Comparison of ENCODE assay signal across 9 cellular contexts in the genomic region with DNA sequence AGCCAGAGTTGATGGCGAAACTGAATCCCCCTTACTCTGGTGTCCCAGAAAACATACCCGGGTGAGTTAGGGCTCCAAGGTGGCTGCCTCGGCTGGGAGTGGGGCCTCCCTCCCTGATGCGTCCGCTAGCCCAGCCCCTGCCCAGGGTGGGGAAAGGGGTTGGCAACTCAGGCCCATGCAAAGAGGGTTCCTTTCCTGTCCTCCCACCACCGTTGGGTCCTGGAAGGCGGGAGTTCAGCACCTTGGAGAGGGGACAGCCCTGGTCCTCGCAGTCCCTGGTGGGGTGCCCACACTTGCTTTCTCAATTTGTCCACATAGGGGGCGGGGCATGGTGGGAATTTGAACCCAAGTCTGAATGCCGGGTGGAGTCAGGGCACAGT. TPM values are rescaled to one million over a fixed set of nuclear protein-coding genes. Genes with fewer than 3 reads are reported as not detected.
A peak's percentile ranks its signal among the peaks of the same experiment; 100 is the strongest.
DNase-seq lines count a peak whose midpoint lies in the region; ATAC-seq and TF ChIP-seq lines count a peak whose summit lies in the region.
"Had no signal": no experiment of that assay in that cellular context is flagged by ENCODE, and none has a peak within 500 bp of the region (broad histone marks: within the 10 kb centered on the region; RNA-seq: fewer than 3 reads in every experiment).

No MANE protein-coding gene starts in this region.

- H3K27ac Mint-ChIP-seq in activated B cell treated with CpG ODN at 0.5 μM for 24 hours = no peak overlapping the region

- no peaks in the 10 kb centered on the region for H3K9me3 Mint-ChIP-seq in activated B cell treated with CpG ODN at 0.5 μM for 24 hours

- CTCF ChIA-PET in activated B cell treated with CpG ODN at 0.5 μM for 24 hours (lab: Charles Lee) = no interaction called here

- intact Hi-C loops in activated B cell treated with CpG ODN at 0.5 μM for 24 hours (cut with micrococcal nuclease) = no loop called here
- intact Hi-C loops in left colon (cut with DNase I, micrococcal nuclease) = no loop called here

- peak; percentile 55 for DNase-seq in AG08395 (ENCODE audit: low spot score)
- DNase-seq in GM12865 (ENCODE audit: low read depth) = peak; percentile 35
- DNase-seq in activated B cell treated with CpG ODN at 0.5 μM for 24 hours = no peak
- no peak for DNase-seq in left colon
- DNase-seq in dedifferentiated amniotic fluid mesenchymal stem cell (ENCODE audit: extremely low spot score) = no peak
- DNase-seq in hippocampal formation (lab: John Stamatoyannopoulos, UW) = no peak
- no peak for DNase-seq in GOT3 (lab: John Stamatoyannopoulos, UW)

- peaks cover 16% of the 10 kb centered on the region for H3K4me1 Mint-ChIP-seq in activated B cell treated with CpG ODN at 0.5 μM for 24 hours

- no peak overlapping the region for H3K4me3 ChIP-seq in GM12865 (ENCODE audit: low read depth, low read length)

- TF ChIP-seq CTCF in GM12865 (IDR thresholded peaks at IDR 0.05; ENCODE audit: insufficient read depth, low read depth, low read length, missing control alignments) (no peak), activated B cell treated with CpG ODN at 0.5 μM for 24 hours (IDR thresholded peaks at IDR 0.05) (no peak)

- POLR2A ChIA-PET in activated B cell treated with CpG ODN at 0.5 μM for 24 hours (lab: Charles Lee) = no interaction called here

- peaks cover 24% of the 10 kb centered on the region for H3K36me3 Mint-ChIP-seq in activated B cell treated with CpG ODN at 0.5 μM for 24 hours (ENCODE audit: low read depth)

- H3K4me3 Mint-ChIP-seq in activated B cell treated with CpG ODN at 0.5 μM for 24 hours = no peak overlapping the region

- ATAC-seq in activated B cell treated with CpG ODN at 0.5 μM for 24 hours (ENCODE audit: low read depth) (peak; percentile 21), left colon (peak; percentile 33), HG03045 (IDR thresholded peaks at IDR 0.05; ENCODE audit: unreplicated experiment) (no peak)

- H3K27me3 Mint-ChIP-seq in activated B cell treated with CpG ODN at 0.5 μM for 24 hours = no peaks in the 10 kb centered on the region

RNA-seq across cellular contexts. Expression of a gene that starts 6.1 kb away (rescaled TPM):
- total RNA-seq in activated B cell treated with CpG ODN at 0.5 μM for 24 hours (106 and 119 TPM in 2 replicates), left colon (10 to 100 TPM; 17.8 to 29.9 TPM)

RNA-seq across cellular contexts. Expression of a gene that starts 6.7 kb away (rescaled TPM):
- total RNA-seq in activated B cell treated with CpG ODN at 0.5 μM for 24 hours (not detected in 2 replicates), left colon (not detected)
- total RNA-seq: RPMI7951 had no signal

RNA-seq across cellular contexts. Expression of a gene that starts 41.3 kb away (rescaled TPM):
- total RNA-seq in activated B cell treated with CpG ODN at 0.5 μM for 24 hours (170 and 193 TPM in 2 replicates), left colon (100 to 1,000 TPM; 112 to 121 TPM)

RNA-seq across cellular contexts. Expression of a gene that starts 45.9 kb away (rescaled TPM):
- total RNA-seq in activated B cell treated with CpG ODN at 0.5 μM for 24 hours (89.3 and 108 TPM in 2 replicates), left colon (10 to 100 TPM; 38.2 to 54.3 TPM)

Comparison
In these comparisons a context has a peak if more than half of its experiments do, and no peak if none do; other contexts are left out.
1. DNase-seq: peak in AG08395 (single experiment) and GM12865 (single experiment); none in activated B cell treated with CpG ODN at 0.5 μM for 24 hours (single experiment), left colon (0 of 2), dedifferentiated amniotic fluid mesenchymal stem cell (single experiment), hippocampal formation (0 of 2) and GOT3 (single experiment).